ENCODE assay signal across 17 cellular contexts in genomic region chr21:19322360-19322759, GRCh38.
DNase-seq lines count a peak whose midpoint lies in the region; ATAC-seq, FAIRE-seq and TF ChIP-seq lines count a peak whose summit lies in the region.
"Had no signal": no experiment of that assay in that cellular context is flagged by ENCODE, and none has a peak within 500 bp of the region (broad histone marks: within the 10 kb centered on the region; RNA-seq: fewer than 3 reads in every experiment).

No MANE protein-coding gene starts in this region.

- no peak overlapping the region for H3K4me3 Mint-ChIP-seq in HFFc6
- H3K4me3 Mint-ChIP-seq: activated CD4-positive, alpha-beta memory T cell treated with anti-CD3 and anti-CD28 coated beads for 36 hours; B cell; stimulated activated naive B cell treated with anti-CD40 and anti-IgM and Interleukin-4, amounts not matched to agents 10 μg/mL and 1 μg/mL and 100 μg/mL, for 72 hours; T-helper 17 cell had no signal

- TF ChIP-seq CTCF in 22Rv1 (IDR thresholded peaks at IDR 0.05), result peak; percentile 62
- peak; percentile 41; the same call in 1 of the 2 replicates for TF ChIP-seq CTCF in HFFc6 (IDR thresholded peaks at IDR 0.05)
- peak; percentile 14; the same call in 1 of the 2 replicates for TF ChIP-seq CTCF in RWPE1 (conservative IDR thresholded peaks at IDR 0.05; ENCODE audit: low read depth)

- DNase-seq in HFFc6 (no peak), RWPE1 (ENCODE audit: low spot score) (no peak), inferior parietal cortex (ENCODE audit: extremely low spot score) (peak; percentile 67), GM19239 (ENCODE audit: insufficient read length, low spot score) (no peak), NCI-H146 treated with DMSO at 0.1 percent for 48 hours (lab: John Stamatoyannopoulos, UW; ENCODE audit: unreplicated experiment) (no peak)
- DNase-seq in activated CD4-positive, alpha-beta T cell treated with anti-CD3 and anti-CD28 coated beads for 1 hour, result no peak
- DNase-seq: activated CD4-positive, alpha-beta memory T cell treated with anti-CD3 and anti-CD28 coated beads for 36 hours; mesenchymal stem cell; NCI-H1436 treated with DMSO at 0.1 percent for 48 hours; stimulated activated CD4-positive, alpha-beta T cell treated with anti-CD3 and anti-CD28 coated beads, Interleukin-4, amount 100 ng/mL, for 24 hours; stimulated activated naive B cell treated with anti-CD40 and anti-IgM and Interleukin-4, amounts not matched to agents 10 μg/mL and 1 μg/mL and 100 μg/mL, for 72 hours; T-helper 17 cell had no signal

- H3K27ac Mint-ChIP-seq in HFFc6, result no peak overlapping the region
- H3K27ac Mint-ChIP-seq: activated CD4-positive, alpha-beta memory T cell treated with anti-CD3 and anti-CD28 coated beads for 36 hours; activated T-helper 2 cell treated with anti-CD3 and anti-CD28 coated beads, Interferon-gamma antibody, Interleukin-2, Interleukin-4, amounts not matched to agents 10 μg/mL and 5 μg/mL and 100 μg/mL, durations not matched to agents 14 hours and 24 hours and 36 hours; B cell; stimulated activated naive B cell treated with anti-CD40 and anti-IgM and Interleukin-4, amounts not matched to agents 10 μg/mL and 1 μg/mL and 100 μg/mL, for 72 hours; T-helper 17 cell had no signal

- FAIRE-seq in GM19239 (lab: Jason Lieb, UNC), result no peak
- FAIRE-seq: bronchial epithelial cell had no signal

- no peaks in the 10 kb centered on the region for H3K27me3 Mint-ChIP-seq in HFFc6 (ENCODE audit: insufficient read depth)
- H3K27me3 Mint-ChIP-seq: activated CD4-positive, alpha-beta memory T cell treated with anti-CD3 and anti-CD28 coated beads for 36 hours; B cell; stimulated activated naive B cell treated with anti-CD40 and anti-IgM and Interleukin-4, amounts not matched to agents 10 μg/mL and 1 μg/mL and 100 μg/mL, for 72 hours; T-helper 17 cell had no signal

- POLR2A ChIA-PET in RWPE1 (lab: Yijun Ruan, JAX; ENCODE audit: low non-redundant PET), result no interaction called here

- H3K36me3 Mint-ChIP-seq in HFFc6 (ENCODE audit: low read depth), result no peaks in the 10 kb centered on the region
- H3K36me3 Mint-ChIP-seq: activated CD4-positive, alpha-beta memory T cell treated with anti-CD3 and anti-CD28 coated beads for 36 hours; stimulated activated naive B cell treated with anti-CD40 and anti-IgM and Interleukin-4, amounts not matched to agents 10 μg/mL and 1 μg/mL and 100 μg/mL, for 72 hours had no signal

- ATAC-seq in GM18498 (IDR thresholded peaks at IDR 0.05; ENCODE audit: unreplicated experiment), result no peak
- ATAC-seq: stimulated activated naive B cell treated with anti-CD40 and anti-IgM and Interleukin-4, amounts not matched to agents 10 μg/mL and 1 μg/mL and 100 μg/mL, for 72 hours; T-helper 17 cell had no signal

- CTCF ChIA-PET in RWPE1 (lab: Yijun Ruan, JAX), result no interaction called here

- H3K4me1 Mint-ChIP-seq in HFFc6 (ENCODE audit: low read depth), result no peaks in the 10 kb centered on the region
- H3K4me1 Mint-ChIP-seq: B cell; stimulated activated naive B cell treated with anti-CD40 and anti-IgM and Interleukin-4, amounts not matched to agents 10 μg/mL and 1 μg/mL and 100 μg/mL, for 72 hours; T-helper 17 cell had no signal

- H3K9me3 Mint-ChIP-seq in HFFc6, result peaks cover 23% of the 10 kb centered on the region

- H3K27ac ChIP-seq in 22Rv1 (no peak overlapping the region), RWPE1 (no peak overlapping the region)
